ENCODE assay signal across 20 cellular contexts in the genomic region with DNA sequence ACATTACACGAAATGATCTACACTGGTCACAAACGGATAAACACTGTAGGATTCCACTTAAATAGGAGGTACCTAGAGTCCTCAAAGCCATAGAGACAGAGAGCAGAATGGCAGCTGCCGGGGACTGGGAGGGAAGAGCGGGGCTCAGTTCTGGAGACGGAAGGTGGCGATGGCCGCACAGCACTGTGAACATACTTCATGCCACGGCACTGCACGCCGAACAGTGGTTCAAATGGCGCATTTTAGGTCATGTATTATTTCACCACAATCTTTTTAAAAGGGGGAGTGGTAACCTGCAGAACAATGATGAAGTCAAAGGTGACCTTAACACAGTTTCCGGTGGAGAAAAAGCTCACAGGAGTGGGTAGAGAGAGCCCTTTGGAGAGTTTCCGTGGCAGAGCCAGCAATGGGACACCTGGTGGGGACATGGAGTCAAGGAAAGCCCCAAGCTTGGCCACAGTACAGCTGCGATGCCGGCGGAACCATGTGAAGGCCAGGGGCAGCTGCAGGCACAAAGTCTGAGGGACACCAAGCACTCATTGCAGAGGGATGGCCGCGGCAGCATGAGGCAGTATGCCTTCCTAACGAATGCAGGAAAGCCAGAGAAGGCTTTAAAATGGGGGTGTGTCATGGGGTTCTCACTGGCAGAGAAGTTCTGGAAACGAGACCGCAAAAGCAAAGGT. TPM values are rescaled to one million over a fixed set of nuclear protein-coding genes. Genes with fewer than 3 reads are reported as not detected.
DNase-seq lines count a peak whose midpoint lies in the region; ATAC-seq lines count a peak whose summit lies in the region.
"Had no signal": no experiment of that assay in that cellular context is flagged by ENCODE, and none has a peak within 500 bp of the region (broad histone marks: within the 10 kb centered on the region; RNA-seq: fewer than 3 reads in every experiment).

No MANE protein-coding gene starts in this region.

- no peaks in the 10 kb centered on the region for H3K27me3 ChIP-seq in BLaER1
- no peaks in the 10 kb centered on the region for H3K27me3 ChIP-seq in skeletal muscle tissue (ENCODE audit: control insufficient read depth in 3 of 3, insufficient read depth in 3 of 3, low read length in 3 of 3)
- H3K27me3 ChIP-seq: BE2C, SJCRH30 had no signal

- H3K4me2 ChIP-seq in BLaER1: no peak overlapping the region
- H3K4me2 ChIP-seq: PC-9 had no signal

- H3K9me3 ChIP-seq in BLaER1: no peaks in the 10 kb centered on the region
- H3K9me3 ChIP-seq in T-helper 17 cell (ENCODE audit: control insufficient read depth, low read length, poor library complexity, severe bottlenecking): no peaks in the 10 kb centered on the region
- H3K9me3 ChIP-seq in skeletal muscle tissue (ENCODE audit: control insufficient read depth in 3 of 3, low read length in 3 of 3): no peaks in the 10 kb centered on the region
- H3K9me3 ChIP-seq: BE2C, SJCRH30 had no signal

- H3K4me1 ChIP-seq in BLaER1 (peaks cover 27% of the 10 kb centered on the region), skeletal muscle tissue (ENCODE audit: control insufficient read depth in 3 of 3, insufficient read depth in 3 of 3, low read length in 3 of 3) (peaks cover 21 to 44% (median 42%) of the 10 kb centered on the region in 3 donors)

- H3K36me3 Mint-ChIP-seq in T-helper 17 cell (ENCODE audit: low read depth): no peaks in the 10 kb centered on the region

- peaks cover 34% of the 10 kb centered on the region; the same call in 1 of the 2 replicates for H4K20me1 ChIP-seq in BLaER1

- no peak overlapping the region for H3K9ac ChIP-seq in BLaER1
- H3K9ac ChIP-seq in skeletal muscle tissue (ENCODE audit: low read depth in 1 of 3, low read length in 3 of 3): peak overlapping the region in 1 of 3 donors; percentile 74
- H3K9ac ChIP-seq: GM23248 had no signal

- ATAC-seq in T-helper 17 cell (no peak), GM21360 (IDR thresholded peaks at IDR 0.05; ENCODE audit: unreplicated experiment) (no peak), HG03095 (IDR thresholded peaks at IDR 0.05; ENCODE audit: unreplicated experiment) (no peak)
- ATAC-seq: GM12878, K562 had no signal

- no peak overlapping the region for H3K4me3 ChIP-seq in BLaER1
- no peak overlapping the region for H3K4me3 ChIP-seq in skeletal muscle tissue (ENCODE audit: low read length in 3 of 3)
- H3K4me3 ChIP-seq: GM12878, GM23248, K562, PC-9, SJCRH30 had no signal

- peaks cover 9% of the 10 kb centered on the region for H3K4me1 Mint-ChIP-seq in T-helper 17 cell

- peak overlapping the region; percentile 45 for H3K27ac Mint-ChIP-seq in T-helper 17 cell

- DNase-seq in T-helper 17 cell (no peak), lung microvascular endothelial cell (ENCODE audit: low read depth in 2 of 2) (peak; percentile 24 to 90), NCI-H2196 (lab: John Stamatoyannopoulos, UW; ENCODE audit: unreplicated experiment) (no peak)
- DNase-seq: CD8-positive, alpha-beta memory T cell; DND-41; GM23248; HCEC 1CT; NCI-H1417; NCI-H187 treated with DMSO at 0.1 percent for 48 hours; NCI-H446 treated with DMSO at 0.1 percent for 48 hours; NCI-H774; PC-9; SJCRH30 had no signal

- no peaks in the 10 kb centered on the region for H3K27me3 Mint-ChIP-seq in T-helper 17 cell
- H3K27me3 Mint-ChIP-seq: CD8-positive, alpha-beta memory T cell had no signal

- H3K27ac ChIP-seq in BLaER1 (peak overlapping the region; percentile 12; the same call in 1 of the 2 replicates), skeletal muscle tissue (ENCODE audit: low read depth, low read length) (peak overlapping the region; percentile 3)
- H3K27ac ChIP-seq: GM23248, PC-9, SJCRH30 had no signal

- H3K36me3 ChIP-seq in BLaER1 (peaks cover 88% of the 10 kb centered on the region), skeletal muscle tissue (ENCODE audit: control insufficient read depth in 3 of 3, insufficient read depth in 3 of 3, low read length in 3 of 3) (peaks cover 69 to 80% (median 70%) of the 10 kb centered on the region in 3 donors)
- H3K36me3 ChIP-seq: BE2C had no signal

- no peak overlapping the region for H3K4me3 Mint-ChIP-seq in T-helper 17 cell
- H3K4me3 Mint-ChIP-seq: CD8-positive, alpha-beta memory T cell had no signal

RNA-seq across cellular contexts. Expression of a gene that starts 7.4 kb away (rescaled TPM):
- total RNA-seq in T-helper 17 cell (10 to 100 TPM; 34.1 to 44.9 TPM), lung microvascular endothelial cell (33.8 and 64.7 TPM in 2 replicates), skeletal muscle tissue (20.9 TPM)

RNA-seq across cellular contexts. Expression of a gene that starts 23.4 kb away (rescaled TPM):
- 10 to 100 TPM; 13.2 to 15.3 TPM for total RNA-seq in T-helper 17 cell
- total RNA-seq in lung microvascular endothelial cell: 1.3 and 2.8 TPM in 2 replicates
- total RNA-seq in skeletal muscle tissue: 4.2 TPM

RNA-seq across cellular contexts. Expression of a gene that starts 51.5 kb away (rescaled TPM):
- total RNA-seq in T-helper 17 cell (10 to 100 TPM; 87.8 to 89.1 TPM), lung microvascular endothelial cell (54.0 and 69.3 TPM in 2 replicates), skeletal muscle tissue (89.2 TPM)

Comparison
In these comparisons a context has a peak if more than half of its experiments do, and no peak if none do; other contexts are left out.
1. DNase-seq: peak in lung microvascular endothelial cell (2 of 2); none in T-helper 17 cell (0 of 3) and NCI-H2196 (single experiment).